ENCODE assay signal across 13 cellular contexts in the genomic region with DNA sequence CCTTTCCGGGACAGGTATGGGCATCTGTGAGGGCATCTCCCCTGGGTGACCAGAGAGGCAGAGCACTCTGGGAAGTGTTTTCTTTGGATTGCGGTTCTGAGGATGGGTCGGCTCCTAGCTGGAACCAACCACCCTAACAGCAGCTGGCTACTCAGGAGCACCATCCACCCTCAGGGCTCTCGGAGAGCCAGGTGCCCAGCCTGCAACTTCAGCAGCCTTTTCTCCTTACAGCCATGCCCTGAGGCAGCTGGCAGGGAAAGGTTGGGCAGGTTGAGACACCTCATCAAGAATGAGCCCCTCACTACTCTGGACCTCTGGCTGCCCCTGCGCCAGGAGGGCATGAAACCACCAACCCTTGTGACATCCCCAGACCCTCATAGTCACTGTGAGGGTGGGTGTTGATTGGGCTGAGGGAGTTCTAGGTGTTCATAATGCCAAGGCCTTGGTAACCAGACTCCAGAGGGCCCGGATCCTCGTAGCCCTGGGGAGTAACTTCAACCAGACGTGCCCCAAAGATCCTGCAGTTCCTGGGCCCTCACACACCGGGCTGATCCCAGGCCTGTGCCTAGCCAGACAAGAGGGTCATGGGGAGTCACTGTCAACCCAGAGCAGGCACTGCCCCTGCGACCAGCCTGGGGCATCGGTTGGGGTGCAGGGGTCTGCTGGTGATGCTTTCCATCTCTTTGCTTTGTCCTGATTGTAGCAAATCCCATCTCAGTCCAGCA.
"Had no signal": no experiment of that assay in that cellular context is flagged by ENCODE, and none has a peak within 500 bp of the region (broad histone marks: within the 10 kb centered on the region; RNA-seq: fewer than 3 reads in every experiment).

No MANE protein-coding gene starts in this region.

- H3K27me3 ChIP-seq: dorsolateral prefrontal cortex, neural progenitor cell, ovary, right lobe of liver, uterus had no signal

- H3K4me1 ChIP-seq: uterus had no signal

- H3K27ac ChIP-seq: ovary, right lobe of liver, uterus had no signal

- H3K36me3 ChIP-seq: neural progenitor cell, ovary, right lobe of liver, uterus had no signal

- DNase-seq: activated naive CD4-positive, alpha-beta T cell treated with Interleukin-2 at 50 U/mL for 16 hours; activated naive CD8-positive, alpha-beta T cell treated with anti-CD3 and anti-CD28 coated beads, Interleukin-2, amount 50 U/mL, for 24 hours; aorta; naive B cell; ovary; right lobe of liver; stimulated activated CD4-positive, alpha-beta T cell treated with anti-CD3 and anti-CD28 coated beads, Interleukin-1b, Interleukin-23, amount 100 ng/mL, for 48 hours; T-helper 9 cell; uterus had no signal

- H3K9me3 ChIP-seq: ovary, right lobe of liver, uterus had no signal

- H3K4me3 ChIP-seq: dorsolateral prefrontal cortex, lung, neural progenitor cell, ovary, right lobe of liver, uterus had no signal

- ATAC-seq: activated CD4-positive, CD25-positive, alpha-beta regulatory T cell treated with anti-CD3 and anti-CD28 coated beads, Interleukin-2, amount 50 U/mL, for 24 hours; activated naive CD8-positive, alpha-beta T cell treated with anti-CD3 and anti-CD28 coated beads, Interleukin-2, amount 50 U/mL, for 24 hours; right lobe of liver had no signal

- H3K9ac ChIP-seq: neural progenitor cell had no signal
